In the genomic region with DNA sequence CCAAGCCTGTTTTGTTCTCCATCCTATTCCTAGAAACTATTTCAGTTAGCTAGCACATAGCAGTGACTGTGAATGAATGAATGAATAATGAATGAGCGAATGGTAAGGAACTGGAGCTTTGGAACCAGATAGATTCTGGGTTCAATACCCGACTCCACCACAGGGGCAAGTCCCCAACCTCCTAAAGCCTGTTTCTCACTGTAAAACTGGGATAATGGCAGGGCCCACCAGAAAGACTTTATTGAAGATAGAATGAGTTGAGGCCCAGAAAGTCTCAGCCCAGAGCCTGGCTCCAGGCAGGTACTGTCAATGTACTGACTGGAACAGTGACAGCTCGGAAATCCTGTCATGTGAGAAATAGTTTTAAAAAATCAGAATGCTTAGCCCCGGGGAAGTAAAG, we compare ENCODE assay signal across 10 cellular contexts. TPM values are rescaled to one million over a fixed set of nuclear protein-coding genes. Genes with fewer than 3 reads are reported as not detected.
DNase-seq lines count a peak whose midpoint lies in the region; ATAC-seq and TF ChIP-seq lines count a peak whose summit lies in the region.
"Had no signal": no experiment of that assay in that cellular context is flagged by ENCODE, and none has a peak within 500 bp of the region (broad histone marks: within the 10 kb centered on the region; RNA-seq: fewer than 3 reads in every experiment).

No MANE protein-coding gene starts in this region.

- H3K36me3 Mint-ChIP-seq in brain: no peaks in the 10 kb centered on the region
- no peaks in the 10 kb centered on the region for H3K36me3 Mint-ChIP-seq in natural killer cell treated with Interleukin-12 subunit alpha and Interleukin-12 subunit beta and Interleukin-15 and Interleukin-18, amount 100 ng/mL, for 72 hours
- H3K36me3 Mint-ChIP-seq: activated naive CD8-positive, alpha-beta T cell treated with anti-CD3 and anti-CD28 coated beads, Interleukin-2, amount 10 ng/mL, durations not matched to agents 7 days and 5 days had no signal

- H3K27ac Mint-ChIP-seq in brain: peak overlapping the region in 2 of 5 experiments; percentile 71 to 84
- H3K27ac Mint-ChIP-seq in natural killer cell treated with Interleukin-12 subunit alpha and Interleukin-12 subunit beta and Interleukin-15 and Interleukin-18, amount 100 ng/mL, for 72 hours: no peak overlapping the region
- H3K27ac Mint-ChIP-seq in stimulated activated naive CD8-positive, alpha-beta T cell treated with anti-CD3 and anti-CD28 coated beads, Interleukin-15, amount 100 ng/mL, for 72 hours: no peak overlapping the region
- H3K27ac Mint-ChIP-seq: activated naive CD8-positive, alpha-beta T cell treated with anti-CD3 and anti-CD28 coated beads, Interleukin-2, amount 10 ng/mL, durations not matched to agents 7 days and 5 days had no signal

- H3K4me2 ChIP-seq in BLaER1 treated with 17β-estradiol and CSF1 and Interleukin-3, amounts not matched to agents 10 nM and 100 nM: peak overlapping the region in 8 of 11 experiments; percentile 85 to 97 (median 92); a peak in 16 of 22 replicates

- no peak for TF ChIP-seq POLR2A in heart left ventricle (IDR thresholded peaks at IDR 0.05)

- H3K9me3 Mint-ChIP-seq in brain: no peaks in the 10 kb centered on the region
- no peaks in the 10 kb centered on the region for H3K9me3 Mint-ChIP-seq in natural killer cell treated with Interleukin-12 subunit alpha and Interleukin-12 subunit beta and Interleukin-15 and Interleukin-18, amount 100 ng/mL, for 72 hours
- no peaks in the 10 kb centered on the region for H3K9me3 Mint-ChIP-seq in stimulated activated naive CD8-positive, alpha-beta T cell treated with anti-CD3 and anti-CD28 coated beads, Interleukin-15, amount 100 ng/mL, for 72 hours
- H3K9me3 Mint-ChIP-seq: activated naive CD8-positive, alpha-beta T cell treated with anti-CD3 and anti-CD28 coated beads, Interleukin-2, amount 10 ng/mL, durations not matched to agents 7 days and 5 days had no signal

- peaks cover 46 to 68% (median 52%) of the 10 kb centered on the region in 11 experiments for H3K27me3 ChIP-seq in BLaER1 treated with 17β-estradiol and CSF1 and Interleukin-3, amounts not matched to agents 10 nM and 100 nM
- peaks cover 0 to 52% (median 18%) of the 10 kb centered on the region in 9 donors for H3K27me3 ChIP-seq in heart left ventricle

- intact Hi-C loops in heart left ventricle (cut with DNase I): loop anchor here (1.0 to 10.0 kb wide), 19 partner anchors 39 to 419 kb away; no protein-coding TSS in a partner anchor

- peak overlapping the region; percentile 46 to 75 (median 72) for H3K4me3 Mint-ChIP-seq in brain
- H3K4me3 Mint-ChIP-seq in natural killer cell treated with Interleukin-12 subunit alpha and Interleukin-12 subunit beta and Interleukin-15 and Interleukin-18, amount 100 ng/mL, for 72 hours: peak overlapping the region; percentile 36
- no peak overlapping the region for H3K4me3 Mint-ChIP-seq in stimulated activated naive CD8-positive, alpha-beta T cell treated with anti-CD3 and anti-CD28 coated beads, Interleukin-15, amount 100 ng/mL, for 72 hours
- H3K4me3 Mint-ChIP-seq: activated naive CD8-positive, alpha-beta T cell treated with anti-CD3 and anti-CD28 coated beads, Interleukin-2, amount 10 ng/mL, durations not matched to agents 7 days and 5 days had no signal

- H3K36me3 ChIP-seq in BLaER1 treated with 17β-estradiol and CSF1 and Interleukin-3, amounts not matched to agents 10 nM and 100 nM: no peaks in the 10 kb centered on the region
- no peaks in the 10 kb centered on the region for H3K36me3 ChIP-seq in heart left ventricle

- ATAC-seq in natural killer cell treated with Interleukin-12 subunit alpha and Interleukin-12 subunit beta and Interleukin-15 and Interleukin-18, amount 100 ng/mL, for 72 hours: no peak
- no peak for ATAC-seq in stimulated activated naive CD8-positive, alpha-beta T cell treated with anti-CD3 and anti-CD28 coated beads, Interleukin-15, amount 100 ng/mL, for 72 hours
- no peak for ATAC-seq in heart left ventricle

- H3K27me3 Mint-ChIP-seq in brain: peaks cover 36% of the 10 kb centered on the region
- H3K27me3 Mint-ChIP-seq in natural killer cell treated with Interleukin-12 subunit alpha and Interleukin-12 subunit beta and Interleukin-15 and Interleukin-18, amount 100 ng/mL, for 72 hours: peaks cover 45 to 59% of the 10 kb centered on the region in 2 donors
- H3K27me3 Mint-ChIP-seq in stimulated activated naive CD8-positive, alpha-beta T cell treated with anti-CD3 and anti-CD28 coated beads, Interleukin-15, amount 100 ng/mL, for 72 hours: peaks cover 86% of the 10 kb centered on the region

- peaks cover 0 to 22% (median 11%) of the 10 kb centered on the region in 11 experiments; a peak in 10 of 22 replicates for H4K20me1 ChIP-seq in BLaER1 treated with 17β-estradiol and CSF1 and Interleukin-3, amounts not matched to agents 10 nM and 100 nM

- TF ChIP-seq CTCF in GM12865 (IDR thresholded peaks at IDR 0.05; ENCODE audit: insufficient read depth, low read depth, low read length, missing control alignments): peak; percentile 3
- TF ChIP-seq CTCF in brain (conservative IDR thresholded peaks at IDR 0.05): no peak
- no peak for TF ChIP-seq CTCF in heart left ventricle (IDR thresholded peaks at IDR 0.05)

- peaks cover 28% of the 10 kb centered on the region for H3K4me1 Mint-ChIP-seq in brain
- peaks cover 5 to 6% of the 10 kb centered on the region in 2 donors for H3K4me1 Mint-ChIP-seq in natural killer cell treated with Interleukin-12 subunit alpha and Interleukin-12 subunit beta and Interleukin-15 and Interleukin-18, amount 100 ng/mL, for 72 hours (ENCODE audit: low read depth in 2 of 2)
- peaks cover 21% of the 10 kb centered on the region for H3K4me1 Mint-ChIP-seq in stimulated activated naive CD8-positive, alpha-beta T cell treated with anti-CD3 and anti-CD28 coated beads, Interleukin-15, amount 100 ng/mL, for 72 hours

- DNase-seq in GM12865 (ENCODE audit: low read depth) (no peak), NCI-H524 (lab: John Stamatoyannopoulos, UW) (no peak), heart left ventricle (no peak)
- no peak for DNase-seq in natural killer cell treated with Interleukin-12 subunit alpha and Interleukin-12 subunit beta and Interleukin-15 and Interleukin-18, amount 100 ng/mL, for 72 hours (ENCODE audit: low spot score)
- no peak for DNase-seq in stimulated activated naive CD8-positive, alpha-beta T cell treated with anti-CD3 and anti-CD28 coated beads, Interleukin-15, amount 100 ng/mL, for 72 hours
- DNase-seq: activated CD4-positive, alpha-beta T cell treated with anti-CD3 and anti-CD28 coated beads, Interleukin-2, amount 50 U/mL, for 4 hours; T-helper 1 cell had no signal

- no peak overlapping the region for H3K27ac ChIP-seq in BLaER1 treated with 17β-estradiol and CSF1 and Interleukin-3, amounts not matched to agents 10 nM and 100 nM
- no peak overlapping the region for H3K27ac ChIP-seq in heart left ventricle

- H3K4me3 ChIP-seq in BLaER1 treated with 17β-estradiol and CSF1 and Interleukin-3, amounts not matched to agents 10 nM and 100 nM: no peak overlapping the region; a peak in 1 of 20 replicates
- H3K4me3 ChIP-seq in GM12865 (ENCODE audit: low read depth, low read length): no peak overlapping the region
- no peak overlapping the region for H3K4me3 ChIP-seq in heart left ventricle

- H3K4me1 ChIP-seq in BLaER1 treated with 17β-estradiol and CSF1 and Interleukin-3, amounts not matched to agents 10 nM and 100 nM: peaks cover 11 to 37% (median 27%) of the 10 kb centered on the region in 10 experiments
- peaks cover 0 to 28% (median 12%) of the 10 kb centered on the region in 12 donors for H3K4me1 ChIP-seq in heart left ventricle

- no peaks in the 10 kb centered on the region for H3K9me3 ChIP-seq in BLaER1 treated with 17β-estradiol and CSF1 and Interleukin-3, amounts not matched to agents 10 nM and 100 nM (replicated peaks in 1 of 11)
- no peaks in the 10 kb centered on the region for H3K9me3 ChIP-seq in heart left ventricle

- WGBS in heart left ventricle, 4 donors: 88 to 92% (median 89%) methylated on average over 4 of the region's 4 CpGs

- H3K9ac ChIP-seq in BLaER1 treated with 17β-estradiol and CSF1 and Interleukin-3, amounts not matched to agents 10 nM and 100 nM: peak overlapping the region in 1 of 11 experiments; percentile 70; a peak in 5 of 22 replicates

RNA-seq across cellular contexts. Expression of a gene that starts 1.1 kb away (rescaled TPM):
- polyA plus RNA-seq in brain (ENCODE audit: insufficient read depth, low read depth, low replicate concordance): 5.9 TPM
- total RNA-seq in natural killer cell treated with Interleukin-12 subunit alpha and Interleukin-12 subunit beta and Interleukin-15 and Interleukin-18, amount 100 ng/mL, for 72 hours: under 1 TPM in 1 of 2 donors, not detected in 1; 0.06 TPM
- total RNA-seq in heart left ventricle: 1 to 10 TPM; 1.2 to 8.6 (median 4.5) TPM
- 1 to 10 TPM; 1.9 to 3.3 TPM for polyA plus RNA-seq in heart left ventricle

Comparison
In these comparisons a context has a peak if more than half of its experiments do, and no peak if none do; other contexts are left out.
1. H3K4me3 Mint-ChIP-seq: peak in brain (5 of 5) and natural killer cell treated with Interleukin-12 subunit alpha and Interleukin-12 subunit beta and Interleukin-15 and Interleukin-18, amount 100 ng/mL, for 72 hours (single experiment); none in stimulated activated naive CD8-positive, alpha-beta T cell treated with anti-CD3 and anti-CD28 coated beads, Interleukin-15, amount 100 ng/mL, for 72 hours (0 of 2).